In genomic region chr20:40643891-40644290, GRCh38 we compare ENCODE assay signal across 19 cellular contexts. TPM values are rescaled to one million over a fixed set of nuclear protein-coding genes. Genes with fewer than 3 reads are reported as not detected.
DNase-seq lines count a peak whose midpoint lies in the region; ATAC-seq, FAIRE-seq and TF ChIP-seq lines count a peak whose summit lies in the region.
"Had no signal": no experiment of that assay in that cellular context is flagged by ENCODE, and none has a peak within 500 bp of the region (broad histone marks: within the 10 kb centered on the region; RNA-seq: fewer than 3 reads in every experiment).

No MANE protein-coding gene starts in this region.

- H3K23ac ChIP-seq in H1 (ENCODE audit: insufficient read length) (peak overlapping the region; percentile 37), mesendoderm (ENCODE audit: low read length) (no peak overlapping the region)

- no peaks in the 10 kb centered on the region for H3K9me3 ChIP-seq in H1 (ENCODE audit: insufficient read depth in 2 of 2, low read depth in 1 of 2, low read length in 1 of 2)

- peaks cover 7% of the 10 kb centered on the region; the same call in 1 of the 2 replicates for H3K23me2 ChIP-seq in H1 (ENCODE audit: low read depth, low read length)

- no peak overlapping the region for H2BK20ac ChIP-seq in H1 (ENCODE audit: low read length)

- no peak overlapping the region for H4K8ac ChIP-seq in H1 (ENCODE audit: extremely low read depth, insufficient read depth, low read length)
- H4K8ac ChIP-seq in mesendoderm (ENCODE audit: low read depth, low read length), result no peak overlapping the region

- H3K9ac ChIP-seq in H1 (replicated peaks in 1 of 4; ENCODE audit: extremely low read depth in 1 of 4, low read depth in 3 of 4, low read length in 3 of 4) (no peak overlapping the region), mesendoderm (ENCODE audit: low read length) (no peak overlapping the region)
- H3K9ac ChIP-seq: GM23248 had no signal

- H3K79me2 ChIP-seq in H1 (ENCODE audit: control insufficient read depth in 1 of 2, insufficient read depth in 2 of 2, low read length in 2 of 2) (no peaks in the 10 kb centered on the region), mesendoderm (ENCODE audit: control insufficient read depth, insufficient read depth, low read length) (no peaks in the 10 kb centered on the region)

- CTCF ChIA-PET in H1 (lab: Charles Lee; ENCODE audit: partially characterized antibody), result no interaction called here

- TF ChIP-seq EP300 in H1 (IDR thresholded peaks at IDR 0.05; ENCODE audit: borderline replicate concordance in 1 of 2, low read depth in 2 of 2, low read length in 2 of 2), result no peak

- H3K14ac ChIP-seq in H1 (ENCODE audit: insufficient read length), result no peak overlapping the region

- ATAC-seq in GM21360 (IDR thresholded peaks at IDR 0.05; ENCODE audit: unreplicated experiment), result no peak
- ATAC-seq: K562 had no signal

- H3K4me2 ChIP-seq in H1 (ENCODE audit: insufficient read depth in 1 of 2, low read depth in 2 of 2, low read length in 2 of 2) (no peak overlapping the region), mesendoderm (ENCODE audit: low read length) (no peak overlapping the region)

- no peak overlapping the region for H3K18ac ChIP-seq in H1 (ENCODE audit: extremely low read depth, low read length)
- no peak overlapping the region for H3K18ac ChIP-seq in mesendoderm (ENCODE audit: low read length)

- POLR2A ChIA-PET in H1 (lab: Charles Lee; ENCODE audit: partially characterized antibody), result interaction anchor here (1.2 kb wide), 1 partner anchor 29 kb away, joined by 3 read pairs; no protein-coding TSS in a partner anchor

- no peak for TF ChIP-seq POLR2A in H1 (IDR thresholded peaks at IDR 0.05; ENCODE audit: control extremely low read depth in 1 of 2, low read depth in 2 of 2, low read length in 2 of 2)

- H3K4ac ChIP-seq in H1 (replicated peaks; ENCODE audit: insufficient read length, low read depth, low read length), result no peak overlapping the region
- no peak overlapping the region for H3K4ac ChIP-seq in mesendoderm (ENCODE audit: low read depth, low read length)

- H2BK120ac ChIP-seq in H1 (replicated peaks; ENCODE audit: low read depth, low read length) (no peak overlapping the region), mesendoderm (ENCODE audit: low read depth, low read length) (no peak overlapping the region)

- peak; percentile 18 for DNase-seq in Daoy (ENCODE audit: low read depth)
- DNase-seq in NCI-H69 (lab: John Stamatoyannopoulos, UW), result peak; percentile 2
- no peak for DNase-seq in H1 (ENCODE audit: low read depth in 1 of 2, low spot score in 2 of 2)
- peak; percentile 31 for DNase-seq in mesendoderm
- DNase-seq in inferior parietal cortex (ENCODE audit: extremely low spot score), result no peak
- no peak for DNase-seq in amygdala (lab: John Stamatoyannopoulos, UW)
- DNase-seq in NCI-H1048 (lab: John Stamatoyannopoulos, UW), result no peak
- DNase-seq: AML-193; CD4-positive, CD25-positive, alpha-beta regulatory T cell; DMS79 treated with DMSO at 0.1 percent for 48 hours; GDM1; GM23248; NCI-H1092; NCI-H1694; SHP77 treated with DMSO at 0.1 percent for 48 hours had no signal

- no peak for FAIRE-seq in H1 (lab: Jason Lieb, UNC)
- FAIRE-seq: GM12892, GM19239, K562 had no signal

- H3K4me1 ChIP-seq in H1 (replicated peaks in 1 of 4; ENCODE audit: control insufficient read depth in 3 of 4, insufficient read depth in 4 of 4, low read length in 3 of 4) (no peaks in the 10 kb centered on the region; a peak in 1 of 7 replicates), mesendoderm (ENCODE audit: control insufficient read depth, low read depth, low read length) (no peaks in the 10 kb centered on the region)

- H2AFZ ChIP-seq in H1 (ENCODE audit: low read length), result no peak overlapping the region
- H2AFZ ChIP-seq: GM23248 had no signal

- H2BK12ac ChIP-seq in H1 (ENCODE audit: low read depth, low read length), result no peak overlapping the region

- no peak overlapping the region for H3K27ac ChIP-seq in H1 (ENCODE audit: low read depth, low read length)
- no peak overlapping the region for H3K27ac ChIP-seq in mesendoderm (ENCODE audit: low read depth, low read length)
- H3K27ac ChIP-seq: GM23248 had no signal

- H3K79me1 ChIP-seq in H1 (ENCODE audit: low read depth, low read length) (no peaks in the 10 kb centered on the region), mesendoderm (ENCODE audit: low read length) (no peaks in the 10 kb centered on the region)

- TF ChIP-seq CTCF in H1 (IDR thresholded peaks at IDR 0.05; ENCODE audit: control extremely low read depth in 1 of 3, insufficient read depth in 1 of 3, low read depth in 1 of 3, low read length in 3 of 3), result no peak

- H2BK15ac ChIP-seq in H1 (ENCODE audit: low read length) (no peak overlapping the region), mesendoderm (replicated peaks; ENCODE audit: low read depth) (no peak overlapping the region)

- H3K27me3 ChIP-seq in H1 (replicated peaks in 1 of 4; ENCODE audit: control insufficient read depth in 3 of 4, extremely low read depth in 1 of 4, insufficient read depth in 3 of 4, low read length in 3 of 4) (no peaks in the 10 kb centered on the region), mesendoderm (ENCODE audit: insufficient read depth, low read length, poor library complexity) (no peaks in the 10 kb centered on the region)

- H2AK5ac ChIP-seq in H1 (ENCODE audit: low read depth, low read length) (no peak overlapping the region), mesendoderm (ENCODE audit: low read length) (no peak overlapping the region)

- no peak overlapping the region for H4K91ac ChIP-seq in H1 (replicated peaks; ENCODE audit: insufficient read length, low read length)

- no peak for TF ChIP-seq RAD21 in H1 (IDR thresholded peaks at IDR 0.05 in 1 of 2, conservative IDR thresholded peaks at IDR 0.05 in 1 of 2; ENCODE audit: low read depth in 2 of 2, low read length in 2 of 2)

- H3K56ac ChIP-seq in H1 (replicated peaks; ENCODE audit: insufficient read length, low read depth, low read length) (no peak overlapping the region), mesendoderm (ENCODE audit: low read length) (no peak overlapping the region)

- H4K5ac ChIP-seq in H1 (ENCODE audit: insufficient read length, low read depth, low read length) (no peak overlapping the region), mesendoderm (ENCODE audit: low read length) (no peak overlapping the region)

- H2BK5ac ChIP-seq in H1 (ENCODE audit: low read depth, low read length) (no peak overlapping the region), mesendoderm (ENCODE audit: low read length) (no peak overlapping the region)

- H3K4me3 ChIP-seq in H1 (ENCODE audit: extremely low read depth in 1 of 4, insufficient read depth in 2 of 4, low read depth in 3 of 4, low read length in 4 of 4), result no peak overlapping the region
- H3K4me3 ChIP-seq in mesendoderm (ENCODE audit: low read length), result no peak overlapping the region
- H3K4me3 ChIP-seq: GM23248, K562 had no signal

- 87% methylated on average over 5 of the region's 5 CpGs; no CpG with 5 or more reads in 1 of the 2 experiments for WGBS in H1 (ENCODE audit: extremely low coverage in 1 of 2, insufficient coverage in 1 of 2, insufficient read length in 1 of 2, insufficient replicate concordance in 2 of 2, low coverage in 1 of 2, low lambda C conversion rate in 2 of 2, missing lambda C conversion rate in 1 of 2), 2 experiments
- no CpG with 5 or more reads among the region's 5 CpGs for WGBS in mesendoderm (ENCODE audit: extremely low coverage, insufficient coverage, low lambda C conversion rate)

- no peaks in the 10 kb centered on the region for H3K36me3 ChIP-seq in H1 (ENCODE audit: control insufficient read depth in 2 of 4, insufficient read depth in 4 of 4, low read length in 3 of 4)
- H3K36me3 ChIP-seq in mesendoderm (ENCODE audit: control insufficient read depth, insufficient read depth, low read length), result no peaks in the 10 kb centered on the region

- peaks cover 0 to 1% of the 10 kb centered on the region in 2 experiments for H4K20me1 ChIP-seq in H1 (replicated peaks in 1 of 2; ENCODE audit: control insufficient read depth in 1 of 2, insufficient read depth in 2 of 2, low read length in 2 of 2)

TF ChIP-seq in H1, 55 proteins besides CTCF, POLR2A, EP300 and RAD21:
- no peak for TF ChIP-seq GABPA (IDR thresholded peaks at IDR 0.05; ENCODE audit: borderline replicate concordance, insufficient read depth, low read length)
- no peak for TF ChIP-seq CREB1 (IDR thresholded peaks at IDR 0.05)
- no peak for TF ChIP-seq BCL11A (IDR thresholded peaks at IDR 0.05; ENCODE audit: low read depth in 2 of 2, low read length in 2 of 2)
- no peak for TF ChIP-seq E2F6 (IDR thresholded peaks at IDR 0.05)
- no peak for TF ChIP-seq TBP (IDR thresholded peaks at IDR 0.05; ENCODE audit: low read depth, low read length)
TF ChIP-seq in H1: peak in this region for 0.

RNA-seq across cellular contexts. Expression of gene MAFB, which starts 45.1 kb away (rescaled TPM):
- 0.97 and 1.1 TPM in 2 replicates for total RNA-seq in Daoy (2014; rRNA removed; shearing (Covaris generic))
- total RNA-seq in H1 (2021; fragmentation: NEBNext Ultra II Directional; extraction: Animal tissue kit (Norgen Biotek cat#: 25700)), result 1.6 and 1.8 TPM in 2 replicates
- polyA plus RNA-seq in H1 (2011; rRNA removed), result 0.83 and 1.1 TPM in 2 replicates
- 0.54 TPM for polyA plus RNA-seq in H1 (2011; cell fraction: cytosol; rRNA removed)
- 1.4 TPM for polyA plus RNA-seq in H1 (2011; cell fraction: nucleus; rRNA removed)
- polyA plus RNA-seq in H1 (2012, experiment 1 of 2), result 0.77 to 1.4 TPM (median 1.2 TPM) in 4 replicates
- polyA plus RNA-seq in H1 (2012, experiment 2 of 2), result 1.6 TPM
- polyA plus RNA-seq in H1 (2013, experiment 1 of 2), result 1.7 TPM
- 1.4 TPM for polyA plus RNA-seq in H1 (2013, experiment 2 of 2)
- polyA minus RNA-seq in H1 (2011; rRNA and poly(A)+ RNA removed), result 0.66 and 0.76 TPM in 2 replicates
- 1.4 TPM for polyA minus RNA-seq in H1 (2011; cell fraction: cytosol; rRNA and poly(A)+ RNA removed)
- 4.2 TPM for polyA minus RNA-seq in H1 (2011; cell fraction: nucleus; rRNA and poly(A)+ RNA removed)
- polyA plus RNA-seq in mesendoderm (2013, experiment 1 of 2), result 5.2 TPM
- 4.7 TPM for polyA plus RNA-seq in mesendoderm (2013, experiment 2 of 2)
- total RNA-seq: CD4-positive, CD25-positive, alpha-beta regulatory T cell had no signal
- polyA plus RNA-seq: K562 had no signal

Comparison
In these comparisons a context has a peak if more than half of its experiments do, and no peak if none do; other contexts are left out.
1. DNase-seq: peak in Daoy (single experiment), NCI-H69 (single experiment) and mesendoderm (single experiment); none in H1 (0 of 2), inferior parietal cortex (single experiment), amygdala (0 of 56) and NCI-H1048 (single experiment).